In the genomic region with DNA sequence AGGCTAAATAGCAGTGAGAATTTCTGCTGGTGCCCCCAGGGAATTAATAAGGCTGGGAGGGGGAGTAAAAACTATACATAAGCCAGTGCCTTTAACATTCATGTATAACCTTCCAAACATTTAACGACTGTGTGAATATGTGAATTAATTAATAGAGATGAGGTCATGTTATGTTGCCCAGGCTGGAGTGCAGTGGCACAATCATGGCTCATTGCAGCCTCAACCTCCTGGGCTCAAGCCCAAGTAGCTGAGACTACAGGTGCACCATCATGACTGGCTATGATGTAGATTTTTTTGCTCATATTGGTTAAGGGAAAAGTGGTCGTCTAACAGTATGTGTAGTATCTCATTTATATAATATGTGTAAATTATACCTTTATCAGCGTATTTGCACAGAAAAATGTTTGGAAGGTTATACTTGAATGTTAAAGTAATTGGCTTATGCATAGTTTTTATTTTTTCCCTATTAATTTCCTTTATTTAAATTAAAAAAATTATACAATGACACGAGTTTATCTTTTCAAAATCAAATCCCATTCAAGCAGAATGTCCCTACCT, we compare ENCODE assay signal across 16 cellular contexts.
DNase-seq lines count a peak whose midpoint lies in the region; ATAC-seq and TF ChIP-seq lines count a peak whose summit lies in the region.
"Had no signal": no experiment of that assay in that cellular context is flagged by ENCODE, and none has a peak within 500 bp of the region (broad histone marks: within the 10 kb centered on the region; RNA-seq: fewer than 3 reads in every experiment).

No MANE protein-coding gene starts in this region.

- H3K4me3 Mint-ChIP-seq in GM23338: no peak overlapping the region; the same call in 2 of the 3 replicates

- peaks cover 77% of the 10 kb centered on the region for H3K4me1 ChIP-seq in GM23338 (ENCODE audit: insufficient read depth)

- H3K4me2 ChIP-seq in GM23338 (peak overlapping the region; percentile 58), SU-DHL-6 (ENCODE audit: low read depth, low read length, poor library complexity, severe bottlenecking) (peak overlapping the region; percentile 43), neural cell (ENCODE audit: low read length) (no peak overlapping the region)

- peaks cover 10% of the 10 kb centered on the region for H3F3A ChIP-seq in GM23338 (replicated peaks; ENCODE audit: low read depth)
- H3F3A ChIP-seq in SU-DHL-6 (ENCODE audit: insufficient read depth): peaks cover 35% of the 10 kb centered on the region
- H3F3A ChIP-seq in neural cell (ENCODE audit: insufficient read depth, low read length, poor library complexity, severe bottlenecking): no peaks in the 10 kb centered on the region

- H2AFZ ChIP-seq in GM23338 (no peak overlapping the region), SU-DHL-6 (ENCODE audit: low read depth, low read length, severe bottlenecking) (no peak overlapping the region), neural cell (ENCODE audit: low read depth, low read length) (no peak overlapping the region)

- ATAC-seq in GM23338 (no peak), HG02610 (IDR thresholded peaks at IDR 0.05; ENCODE audit: unreplicated experiment) (no peak), Right ventricle myocardium inferior (no peak)
- ATAC-seq: PC-3 had no signal

- H3K27ac Mint-ChIP-seq in GM23338: peak overlapping the region; percentile 78; the same call in 1 of the 2 replicates

- TF ChIP-seq CTCF in GM23338 (conservative IDR thresholded peaks at IDR 0.05; ENCODE audit: low read depth in 2 of 2): no peak
- no peak for TF ChIP-seq CTCF in SU-DHL-6 (IDR thresholded peaks at IDR 0.05; ENCODE audit: insufficient read depth, low read length, poor library complexity, severe bottlenecking)
- no peak for TF ChIP-seq CTCF in neural cell (IDR thresholded peaks at IDR 0.05; ENCODE audit: poor library complexity, severe bottlenecking)

- no peak for TF ChIP-seq EP300 in neural cell (conservative IDR thresholded peaks at IDR 0.05; ENCODE audit: poor library complexity, severe bottlenecking)

- DNase-seq in DMS 273 (lab: John Stamatoyannopoulos, UW; ENCODE audit: unreplicated experiment): peak; percentile 21
- DNase-seq in DMS 273 treated with DMSO at 0.1 percent for 48 hours (lab: John Stamatoyannopoulos, UW): no peak
- DNase-seq in GM23338 (ENCODE audit: low spot score): no peak
- no peak for DNase-seq in cerebellum (ENCODE audit: low spot score)
- no peak for DNase-seq in Right ventricle myocardium inferior (ENCODE audit: missing footprints)
- DNase-seq: C1 segment of cervical spinal cord, NCI-H1048, NCI-H2081 treated with DMSO at 0.1 percent for 48 hours, NCI-H345, PC-3 had no signal

- intact Hi-C loops in Right ventricle myocardium inferior (cut with DNase I): no loop called here

- H3K36me3 ChIP-seq in GM23338 (ENCODE audit: insufficient read depth): no peaks in the 10 kb centered on the region
- H3K36me3 ChIP-seq in SU-DHL-6 (ENCODE audit: low read length): no peaks in the 10 kb centered on the region; the same call in 1 of the 2 replicates
- no peaks in the 10 kb centered on the region for H3K36me3 ChIP-seq in neural cell (ENCODE audit: insufficient read depth, low read length)
- H3K36me3 ChIP-seq: HAP-1 had no signal

- peaks cover 11% of the 10 kb centered on the region; the same call in 2 of the 3 replicates for H3K36me3 Mint-ChIP-seq in GM23338 (ENCODE audit: low read depth)

- peak overlapping the region; percentile 92; the same call in 1 of the 2 replicates for H3K27ac ChIP-seq in GM23338 (ENCODE audit: low read depth)
- H3K27ac ChIP-seq in SU-DHL-6 (ENCODE audit: low read depth, low read length): peak overlapping the region; percentile 68
- H3K27ac ChIP-seq in neural cell (ENCODE audit: low read length): peak overlapping the region; percentile 31
- H3K27ac ChIP-seq: 22Rv1, SJSA1 had no signal

- H3K9me3 Mint-ChIP-seq in GM23338: no peaks in the 10 kb centered on the region; the same call in 2 of the 3 replicates

- TF ChIP-seq RAD21 in neural cell (conservative IDR thresholded peaks at IDR 0.05): no peak

- H3K4me3 ChIP-seq in GM23338 (no peak overlapping the region; the same call in 1 of the 2 replicates), SU-DHL-6 (ENCODE audit: insufficient read depth, low read length, poor library complexity, severe bottlenecking) (no peak overlapping the region), neural cell (ENCODE audit: low read length) (peak overlapping the region; percentile 37)
- H3K4me3 ChIP-seq: HAP-1, SJSA1 had no signal

- H4K20me1 ChIP-seq in GM23338 (replicated peaks; ENCODE audit: insufficient read depth) (peaks cover 10% of the 10 kb centered on the region), SU-DHL-6 (ENCODE audit: low read depth, low read length) (no peaks in the 10 kb centered on the region), neural cell (ENCODE audit: insufficient read depth) (peaks cover 3% of the 10 kb centered on the region)

- H3K9me3 ChIP-seq in SU-DHL-6 (ENCODE audit: insufficient read depth, low read length) (no peaks in the 10 kb centered on the region), neural cell (ENCODE audit: low read length) (no peaks in the 10 kb centered on the region)
- H3K9me3 ChIP-seq: HAP-1, SJSA1 had no signal

- H3K9ac ChIP-seq in SU-DHL-6 (ENCODE audit: low read length) (peak overlapping the region; percentile 7; the same call in 1 of the 2 replicates), neural cell (ENCODE audit: low read length) (no peak overlapping the region)

- H3K79me2 ChIP-seq in GM23338 (replicated peaks; ENCODE audit: insufficient read depth): peaks cover 90% of the 10 kb centered on the region
- peaks cover 58% of the 10 kb centered on the region for H3K79me2 ChIP-seq in SU-DHL-6 (ENCODE audit: insufficient read depth, low read length)
- peaks cover 79% of the 10 kb centered on the region for H3K79me2 ChIP-seq in neural cell (replicated peaks; ENCODE audit: insufficient read depth, low read length)

- no peaks in the 10 kb centered on the region for H3K9me2 ChIP-seq in GM23338 (ENCODE audit: insufficient read depth)
- H3K9me2 ChIP-seq in SU-DHL-6 (replicated peaks; ENCODE audit: insufficient read depth, low read length): no peaks in the 10 kb centered on the region
- no peaks in the 10 kb centered on the region for H3K9me2 ChIP-seq in neural cell (ENCODE audit: insufficient read depth, low read length)

- H3K27me3 ChIP-seq in GM23338 (ENCODE audit: insufficient read depth) (no peaks in the 10 kb centered on the region), SU-DHL-6 (ENCODE audit: low read length) (no peaks in the 10 kb centered on the region), neural cell (ENCODE audit: insufficient read depth, low read depth, low read length) (no peaks in the 10 kb centered on the region)
- H3K27me3 ChIP-seq: SJSA1 had no signal

- H3K4me1 Mint-ChIP-seq in GM23338: peaks cover 75% of the 10 kb centered on the region

- H3K27me3 Mint-ChIP-seq in GM23338 (ENCODE audit: insufficient read depth, low read depth, poor library complexity): peaks cover 6% of the 10 kb centered on the region

TF ChIP-seq in GM23338, 12 proteins besides CTCF, POLR2A, EP300 and RAD21 (continues in another document):
- no peak for TF ChIP-seq NANOG (IDR thresholded peaks at IDR 0.05; ENCODE audit: borderline replicate concordance)
- TF ChIP-seq STAT1 (IDR thresholded peaks at IDR 0.05; ENCODE audit: unreplicated experiment): no peak

TF ChIP-seq in neural cell, 6 proteins besides CTCF, POLR2A, EP300 and RAD21:
- no peak for TF ChIP-seq EZH2 (IDR thresholded peaks at IDR 0.05; ENCODE audit: borderline replicate concordance, insufficient read depth, low read length, poor library complexity, severe bottlenecking)
- TF ChIP-seq POLR2AphosphoS5 (IDR thresholded peaks at IDR 0.05): no peak
- no peak for TF ChIP-seq MXI1 (conservative IDR thresholded peaks at IDR 0.05; ENCODE audit: poor library complexity, severe bottlenecking)
- no peak for TF ChIP-seq TAF1 (IDR thresholded peaks at IDR 0.05; ENCODE audit: low read depth)
- TF ChIP-seq SMC3 (conservative IDR thresholded peaks at IDR 0.05; ENCODE audit: poor library complexity): no peak

Comparison
In these comparisons a context has a peak if more than half of its experiments do, and no peak if none do; other contexts are left out.
1. H3K27ac ChIP-seq: peak in every context shown above with its lines; median percentile 92 in GM23338; 68 in SU-DHL-6; 31 in neural cell.